1 cellular context compared by ENCODE assay signal in the genomic region with DNA sequence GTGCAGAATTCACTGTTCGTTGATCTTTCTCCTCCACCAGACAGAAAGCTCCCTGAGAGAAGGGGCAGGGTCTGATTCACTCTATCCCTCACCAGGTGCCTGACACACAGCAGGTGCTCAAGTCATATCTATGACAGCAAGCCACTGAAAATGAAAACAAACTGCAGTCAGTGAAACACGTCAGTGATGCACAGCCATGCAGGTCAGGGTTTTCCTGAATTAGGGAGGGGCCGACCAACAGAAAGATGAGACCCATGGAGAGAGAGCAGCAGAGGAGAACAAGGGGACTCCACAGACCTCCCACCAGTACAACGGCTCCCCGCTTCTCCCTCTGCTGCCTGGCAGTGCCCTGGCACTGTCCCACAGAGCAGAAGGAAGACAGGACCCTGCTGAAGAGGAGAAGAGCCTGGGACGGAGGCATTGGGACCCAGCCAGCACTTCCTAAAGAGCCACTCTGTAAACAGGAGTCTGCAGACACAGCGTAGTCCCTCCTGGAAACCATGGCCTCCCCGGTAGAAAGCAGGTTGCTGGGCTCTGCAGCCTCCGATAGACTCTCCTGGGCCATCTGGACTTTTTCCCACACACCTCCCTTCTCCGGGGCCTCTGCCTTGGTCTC.
TF ChIP-seq lines count a peak whose summit lies in the region.

No MANE protein-coding gene starts in this region.

TF ChIP-seq in GM12878, 131 proteins besides CTCF, POLR2A, EP300 and RAD21 (continued from another document):
- TF ChIP-seq, protein P1, sequence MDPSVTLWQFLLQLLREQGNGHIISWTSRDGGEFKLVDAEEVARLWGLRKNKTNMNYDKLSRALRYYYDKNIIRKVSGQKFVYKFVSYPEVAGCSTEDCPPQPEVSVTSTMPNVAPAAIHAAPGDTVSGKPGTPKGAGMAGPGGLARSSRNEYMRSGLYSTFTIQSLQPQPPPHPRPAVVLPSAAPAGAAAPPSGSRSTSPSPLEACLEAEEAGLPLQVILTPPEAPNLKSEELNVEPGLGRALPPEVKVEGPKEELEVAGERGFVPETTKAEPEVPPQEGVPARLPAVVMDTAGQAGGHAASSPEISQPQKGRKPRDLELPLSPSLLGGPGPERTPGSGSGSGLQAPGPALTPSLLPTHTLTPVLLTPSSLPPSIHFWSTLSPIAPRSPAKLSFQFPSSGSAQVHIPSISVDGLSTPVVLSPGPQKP (IDR thresholded peaks at IDR 0.05; ENCODE audit: low read depth, low read length): no peak
- TF ChIP-seq BHLHE40 (IDR thresholded peaks at IDR 0.05; ENCODE audit: borderline replicate concordance in 1 of 2, low read depth in 2 of 2, low read length in 1 of 2): peak; percentile 26 to 27; a peak in 1 of 4 replicates
- TF ChIP-seq SPI1 (IDR thresholded peaks at IDR 0.05; ENCODE audit: borderline replicate concordance, insufficient read depth, low read depth, low read length): no peak
- peak; percentile 50; the same call in 1 of the 2 replicates for TF ChIP-seq TCF12 (IDR thresholded peaks at IDR 0.05; ENCODE audit: low read depth, low read length)
- TF ChIP-seq IKZF1 (conservative IDR thresholded peaks at IDR 0.05): peak; percentile 37; the same call in 1 of the 2 replicates
- peak; percentile 60 to 70; a peak in 3 of 4 replicates for TF ChIP-seq IKZF2 (IDR thresholded peaks at IDR 0.05)
- TF ChIP-seq JUNB (IDR thresholded peaks at IDR 0.05): peak; percentile 19; the same call in 1 of the 2 replicates
- no peak for TF ChIP-seq NFYA (IDR thresholded peaks at IDR 0.05; ENCODE audit: borderline replicate concordance, low read depth, low read length)
- TF ChIP-seq CREB1 (IDR thresholded peaks at IDR 0.05; ENCODE audit: low read depth): peak; percentile 80
- no peak for TF ChIP-seq MEF2B (IDR thresholded peaks at IDR 0.05; ENCODE audit: partially characterized antibody, poor library complexity, severe bottlenecking)
- TF ChIP-seq TBL1XR1 (IDR thresholded peaks at IDR 0.05; ENCODE audit: low read depth, low read length): 0 out of 2 replicates have a peak, but pooled peaks have one; percentile 21
- no peak for TF ChIP-seq NR2C1 (IDR thresholded peaks at IDR 0.05)
- TF ChIP-seq ATF7 (IDR thresholded peaks at IDR 0.05; ENCODE audit: low read depth): peak; percentile 46; the same call in 1 of the 2 replicates
- no peak for TF ChIP-seq PML (IDR thresholded peaks at IDR 0.05; ENCODE audit: low read length)
- TF ChIP-seq CHD1 (IDR thresholded peaks at IDR 0.05; ENCODE audit: low read depth, low read length): no peak
- no peak for TF ChIP-seq RELA (IDR thresholded peaks at IDR 0.05; ENCODE audit: borderline replicate concordance, partially characterized antibody)
- peak; percentile 82; the same call in 1 of the 2 replicates for TF ChIP-seq EED (IDR thresholded peaks at IDR 0.05; ENCODE audit: low read depth)
- TF ChIP-seq, protein P2, sequence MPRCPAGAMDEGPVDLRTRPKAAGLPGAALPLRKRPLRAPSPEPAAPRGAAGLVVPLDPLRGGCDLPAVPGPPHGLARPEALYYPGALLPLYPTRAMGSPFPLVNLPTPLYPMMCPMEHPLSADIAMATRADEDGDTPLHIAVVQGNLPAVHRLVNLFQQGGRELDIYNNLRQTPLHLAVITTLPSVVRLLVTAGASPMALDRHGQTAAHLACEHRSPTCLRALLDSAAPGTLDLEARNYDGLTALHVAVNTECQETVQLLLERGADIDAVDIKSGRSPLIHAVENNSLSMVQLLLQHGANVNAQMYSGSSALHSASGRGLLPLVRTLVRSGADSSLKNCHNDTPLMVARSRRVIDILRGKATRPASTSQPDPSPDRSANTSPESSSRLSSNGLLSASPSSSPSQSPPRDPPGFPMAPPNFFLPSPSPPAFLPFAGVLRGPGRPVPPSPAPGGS (IDR thresholded peaks at IDR 0.05; ENCODE audit: borderline replicate concordance, insufficient read depth, low read depth, low read length, poor library complexity, severe bottlenecking): no peak
- TF ChIP-seq CREM (IDR thresholded peaks at IDR 0.05; ENCODE audit: low read depth): peak; percentile 61; the same call in 1 of the 2 replicates
- no peak for TF ChIP-seq POU2F2 (IDR thresholded peaks at IDR 0.05; ENCODE audit: borderline replicate concordance, low read depth, low read length)
- TF ChIP-seq NBN (IDR thresholded peaks at IDR 0.05): 0 out of 2 replicates have a peak, but pooled peaks have one; percentile 20
